Comparison of ENCODE assay signal across 17 cellular contexts in genomic region chr19:30083701-30084156, GRCh38.
"Had no signal": no experiment of that assay in that cellular context is flagged by ENCODE, and none has a peak within 500 bp of the region (broad histone marks: within the 10 kb centered on the region; RNA-seq: fewer than 3 reads in every experiment).

No MANE protein-coding gene starts in this region.

- H3K36me3 ChIP-seq: esophagus muscularis mucosa, gastrocnemius medialis, left ventricle myocardium inferior, thoracic aorta, transverse colon had no signal

- H3K27me3 ChIP-seq: transverse colon had no signal

- H3K9me3 Mint-ChIP-seq: effector memory CD8-positive, alpha-beta T cell; stimulated activated naive CD8-positive, alpha-beta T cell treated with anti-CD3 and anti-CD28 coated beads, Interleukin-15, amount 100 ng/mL, for 72 hours had no signal

- H3K36me3 Mint-ChIP-seq: naive thymus-derived CD4-positive, alpha-beta T cell; stimulated activated naive B cell treated with anti-CD40 and anti-IgM and Interleukin-4, amounts not matched to agents 10 μg/mL and 1 μg/mL and 100 μg/mL, for 72 hours had no signal

- DNase-seq: effector memory CD8-positive, alpha-beta T cell; gastrocnemius medialis; islet precursor cell; left ventricle myocardium inferior; mesenchymal stem cell; naive thymus-derived CD4-positive, alpha-beta T cell; nephron progenitor cell; stimulated activated CD4-positive, alpha-beta T cell treated with anti-CD3 and anti-CD28 coated beads, Interleukin-2, amount 100 ng/mL, for 24 hours; stimulated activated CD4-positive, alpha-beta T cell treated with anti-CD3 and anti-CD28 coated beads, Interleukin-4, amount 100 ng/mL, for 4 hours; stimulated activated naive B cell treated with anti-CD40 and anti-IgM and Interleukin-4, amounts not matched to agents 10 μg/mL and 1 μg/mL and 100 μg/mL, for 72 hours; stimulated activated naive CD8-positive, alpha-beta T cell treated with anti-CD3 and anti-CD28 coated beads, Interleukin-15, amount 100 ng/mL, for 72 hours; transverse colon had no signal

- ATAC-seq: effector memory CD8-positive, alpha-beta T cell; gastrocnemius medialis; naive thymus-derived CD4-positive, alpha-beta T cell; sciatic nerve; stimulated activated naive B cell treated with anti-CD40 and anti-IgM and Interleukin-4, amounts not matched to agents 10 μg/mL and 1 μg/mL and 100 μg/mL, for 72 hours; stimulated activated naive CD8-positive, alpha-beta T cell treated with anti-CD3 and anti-CD28 coated beads, Interleukin-15, amount 100 ng/mL, for 72 hours had no signal

- H3K27ac Mint-ChIP-seq: effector memory CD8-positive, alpha-beta T cell; naive thymus-derived CD4-positive, alpha-beta T cell; nephron progenitor cell; stimulated activated naive B cell treated with anti-CD40 and anti-IgM and Interleukin-4, amounts not matched to agents 10 μg/mL and 1 μg/mL and 100 μg/mL, for 72 hours had no signal

- H3K4me1 Mint-ChIP-seq: stimulated activated naive B cell treated with anti-CD40 and anti-IgM and Interleukin-4, amounts not matched to agents 10 μg/mL and 1 μg/mL and 100 μg/mL, for 72 hours had no signal

- H3K4me3 Mint-ChIP-seq: effector memory CD8-positive, alpha-beta T cell; naive thymus-derived CD4-positive, alpha-beta T cell; nephron progenitor cell; stimulated activated naive B cell treated with anti-CD40 and anti-IgM and Interleukin-4, amounts not matched to agents 10 μg/mL and 1 μg/mL and 100 μg/mL, for 72 hours; stimulated activated naive CD8-positive, alpha-beta T cell treated with anti-CD3 and anti-CD28 coated beads, Interleukin-15, amount 100 ng/mL, for 72 hours had no signal

- H3K4me1 ChIP-seq: esophagus muscularis mucosa, gastrocnemius medialis, transverse colon had no signal

- H3K27ac ChIP-seq: epithelial cell of prostate, esophagus muscularis mucosa, gastrocnemius medialis, left ventricle myocardium inferior, thoracic aorta, transverse colon had no signal

- H3K4me3 ChIP-seq: esophagus muscularis mucosa, gastrocnemius medialis, left ventricle myocardium inferior, lung, thoracic aorta, transverse colon had no signal

- H3K9me3 ChIP-seq: esophagus muscularis mucosa, gastrocnemius medialis, left ventricle myocardium inferior, thoracic aorta, transverse colon had no signal
